In the genomic region with DNA sequence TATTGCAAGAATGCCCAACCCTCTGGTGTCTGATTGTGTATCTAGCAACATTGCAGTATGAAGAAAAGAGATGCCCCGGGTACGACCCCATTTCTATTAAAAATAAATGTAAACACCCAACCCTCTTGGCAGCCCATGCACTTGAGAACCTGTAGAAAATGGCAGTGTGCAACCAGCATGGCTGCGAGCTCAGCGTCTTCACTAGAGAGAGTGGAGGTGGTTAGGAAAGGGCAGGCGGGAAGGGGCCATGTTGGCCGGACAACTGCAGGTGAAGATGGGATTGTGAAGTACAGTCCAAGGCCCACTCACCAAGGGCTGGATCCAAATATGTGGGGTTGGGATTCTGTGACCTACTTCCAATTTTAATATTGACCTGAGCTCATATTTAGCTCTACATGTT, we compare ENCODE assay signal across 1 cellular context.
TF ChIP-seq lines count a peak whose summit lies in the region.

No MANE protein-coding gene starts in this region.

TF ChIP-seq in GM23338, 12 proteins besides CTCF, POLR2A, EP300 and RAD21:
- TF ChIP-seq JUNB (IDR thresholded peaks at IDR 0.05; ENCODE audit: unreplicated experiment) (no peak), NANOG (IDR thresholded peaks at IDR 0.05; ENCODE audit: borderline replicate concordance) (no peak), CREB1 (CRISPR knock-in tag; IDR thresholded peaks at IDR 0.05; ENCODE audit: low read depth) (no peak)
- TF ChIP-seq, protein P1, sequence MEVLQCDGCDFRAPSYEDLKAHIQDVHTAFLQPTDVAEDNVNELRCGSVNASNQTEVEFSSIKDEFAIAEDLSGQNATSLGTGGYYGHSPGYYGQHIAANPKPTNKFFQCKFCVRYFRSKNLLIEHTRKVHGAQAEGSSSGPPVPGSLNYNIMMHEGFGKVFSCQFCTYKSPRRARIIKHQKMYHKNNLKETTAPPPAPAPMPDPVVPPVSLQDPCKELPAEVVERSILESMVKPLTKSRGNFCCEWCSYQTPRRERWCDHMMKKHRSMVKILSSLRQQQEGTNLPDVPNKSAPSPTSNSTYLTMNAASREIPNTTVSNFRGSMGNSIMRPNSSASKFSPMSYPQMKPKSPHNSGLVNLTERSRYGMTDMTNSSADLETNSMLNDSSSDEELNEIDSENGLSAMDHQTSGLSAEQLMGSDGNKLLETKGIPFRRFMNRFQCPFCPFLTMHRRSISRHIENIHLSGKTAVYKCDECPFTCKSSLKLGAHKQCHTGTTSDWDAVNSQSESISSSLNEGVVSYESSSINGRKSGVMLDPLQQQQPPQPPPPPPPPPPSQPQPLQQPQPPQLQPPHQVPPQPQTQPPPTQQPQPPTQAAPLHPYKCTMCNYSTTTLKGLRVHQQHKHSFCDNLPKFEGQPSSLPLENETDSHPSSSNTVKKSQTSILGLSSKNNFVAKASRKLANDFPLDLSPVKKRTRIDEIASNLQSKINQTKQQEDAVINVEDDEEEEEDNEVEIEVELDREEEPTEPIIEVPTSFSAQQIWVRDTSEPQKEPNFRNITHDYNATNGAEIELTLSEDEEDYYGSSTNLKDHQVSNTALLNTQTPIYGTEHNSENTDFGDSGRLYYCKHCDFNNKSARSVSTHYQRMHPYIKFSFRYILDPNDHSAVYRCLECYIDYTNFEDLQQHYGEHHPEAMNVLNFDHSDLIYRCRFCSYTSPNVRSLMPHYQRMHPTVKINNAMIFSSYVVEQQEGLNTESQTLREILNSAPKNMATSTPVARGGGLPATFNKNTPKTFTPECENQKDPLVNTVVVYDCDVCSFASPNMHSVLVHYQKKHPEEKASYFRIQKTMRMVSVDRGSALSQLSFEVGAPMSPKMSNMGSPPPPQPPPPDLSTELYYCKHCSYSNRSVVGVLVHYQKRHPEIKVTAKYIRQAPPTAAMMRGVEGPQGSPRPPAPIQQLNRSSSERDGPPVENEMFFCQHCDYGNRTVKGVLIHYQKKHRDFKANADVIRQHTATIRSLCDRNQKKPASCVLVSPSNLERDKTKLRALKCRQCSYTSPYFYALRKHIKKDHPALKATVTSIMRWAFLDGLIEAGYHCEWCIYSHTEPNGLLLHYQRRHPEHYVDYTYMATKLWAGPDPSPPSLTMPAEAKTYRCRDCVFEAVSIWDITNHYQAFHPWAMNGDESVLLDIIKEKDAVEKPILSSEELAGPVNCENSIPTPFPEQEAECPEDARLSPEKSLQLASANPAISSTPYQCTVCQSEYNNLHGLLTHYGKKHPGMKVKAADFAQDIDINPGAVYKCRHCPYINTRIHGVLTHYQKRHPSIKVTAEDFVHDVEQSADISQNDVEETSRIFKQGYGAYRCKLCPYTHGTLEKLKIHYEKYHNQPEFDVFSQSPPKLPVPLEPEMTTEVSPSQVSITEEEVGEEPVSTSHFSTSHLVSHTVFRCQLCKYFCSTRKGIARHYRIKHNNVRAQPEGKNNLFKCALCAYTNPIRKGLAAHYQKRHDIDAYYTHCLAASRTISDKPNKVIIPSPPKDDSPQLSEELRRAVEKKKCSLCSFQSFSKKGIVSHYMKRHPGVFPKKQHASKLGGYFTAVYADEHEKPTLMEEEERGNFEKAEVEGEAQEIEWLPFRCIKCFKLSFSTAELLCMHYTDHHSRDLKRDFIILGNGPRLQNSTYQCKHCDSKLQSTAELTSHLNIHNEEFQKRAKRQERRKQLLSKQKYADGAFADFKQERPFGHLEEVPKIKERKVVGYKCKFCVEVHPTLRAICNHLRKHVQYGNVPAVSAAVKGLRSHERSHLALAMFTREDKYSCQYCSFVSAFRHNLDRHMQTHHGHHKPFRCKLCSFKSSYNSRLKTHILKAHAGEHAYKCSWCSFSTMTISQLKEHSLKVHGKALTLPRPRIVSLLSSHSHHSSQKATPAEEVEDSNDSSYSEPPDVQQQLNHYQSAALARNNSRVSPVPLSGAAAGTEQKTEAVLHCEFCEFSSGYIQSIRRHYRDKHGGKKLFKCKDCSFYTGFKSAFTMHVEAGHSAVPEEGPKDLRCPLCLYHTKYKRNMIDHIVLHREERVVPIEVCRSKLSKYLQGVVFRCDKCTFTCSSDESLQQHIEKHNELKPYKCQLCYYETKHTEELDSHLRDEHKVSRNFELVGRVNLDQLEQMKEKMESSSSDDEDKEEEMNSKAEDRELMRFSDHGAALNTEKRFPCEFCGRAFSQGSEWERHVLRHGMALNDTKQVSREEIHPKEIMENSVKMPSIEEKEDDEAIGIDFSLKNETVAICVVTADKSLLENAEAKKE (CRISPR knock-in tag; IDR thresholded peaks at IDR 0.05) = no peak
TF ChIP-seq in GM23338: peak in this region for 0.
